8 cellular contexts compared by ENCODE assay signal in the genomic region with DNA sequence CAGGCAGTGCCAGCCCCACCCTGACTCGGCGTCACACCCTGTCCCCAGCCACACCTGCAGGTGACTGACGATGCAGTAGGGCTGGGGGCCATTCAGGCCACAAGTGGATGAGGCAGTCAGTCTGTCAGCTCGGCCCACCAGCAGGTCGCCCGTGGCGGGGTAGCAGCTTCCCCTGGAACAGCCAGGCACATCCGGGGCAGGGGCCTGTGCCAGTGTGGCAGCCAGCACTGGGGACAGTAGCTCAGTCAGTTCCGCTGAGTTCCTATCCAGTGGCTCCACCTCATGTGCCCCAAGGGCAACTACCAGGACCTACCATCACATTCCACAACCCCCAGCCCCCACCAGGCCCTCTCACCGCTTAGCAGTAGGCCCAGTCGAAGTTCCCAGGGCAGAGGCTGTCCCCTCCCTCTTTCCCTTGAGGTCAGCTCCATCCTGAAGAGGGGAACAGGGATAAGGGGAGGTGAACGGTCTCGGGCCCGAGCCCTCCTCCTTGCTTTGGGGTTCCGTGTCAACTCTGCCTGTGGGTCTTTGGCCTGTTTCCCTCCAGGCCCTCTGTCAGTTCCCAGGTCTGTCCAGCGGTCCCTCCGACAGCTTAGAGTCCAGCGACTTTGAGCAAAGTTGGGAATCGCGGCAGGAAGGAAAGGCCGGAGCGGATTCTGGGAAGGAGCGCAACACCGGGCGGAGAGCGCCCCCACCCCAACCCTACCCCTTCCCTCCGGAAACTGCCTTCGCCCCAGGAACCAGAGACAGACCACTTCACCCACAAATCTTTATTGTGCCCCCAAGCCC. TPM values are rescaled to one million over a fixed set of nuclear protein-coding genes. Genes with fewer than 3 reads are reported as not detected.
DNase-seq lines count a peak whose midpoint lies in the region; ATAC-seq and TF ChIP-seq lines count a peak whose summit lies in the region.

Gene LAMB2, minus strand, starts transcription at position 614 of the 789 bp plus-strand sequence. Its CDS starts 183 bp downstream, at position 431.

- H3K27me3 Mint-ChIP-seq in osteocyte (ENCODE audit: unreplicated experiment): no peaks in the 10 kb centered on the region

- no peaks in the 10 kb centered on the region for H3K9me3 Mint-ChIP-seq in osteocyte (ENCODE audit: unreplicated experiment)

- H3K4me1 Mint-ChIP-seq in osteocyte (ENCODE audit: unreplicated experiment): peaks cover 13% of the 10 kb centered on the region

- TF ChIP-seq CTCF in AG09319 (IDR thresholded peaks at IDR 0.05; ENCODE audit: low read depth, low read length) (peak; percentile 32), osteocyte (IDR thresholded peaks at IDR 0.05) (no peak)

- peak; percentile 86 for ATAC-seq in left ventricle myocardium superior
- no peak for ATAC-seq in stimulated activated naive CD8-positive, alpha-beta T cell treated with anti-CD3 and anti-CD28 coated beads, Interleukin-15, Interleukin-2, amounts not matched to agents 100 U/mL and 50 U/mL, for 24 hours

- peak within 1 kb of the TSS; percentile 89 for H3K4me3 Mint-ChIP-seq in osteocyte (ENCODE audit: unreplicated experiment)

- intact Hi-C loops in left ventricle myocardium superior (cut with micrococcal nuclease): no loop called here

- peak; percentile 57 for DNase-seq in AG09319 (ENCODE audit: extremely low read depth, low read depth)
- peak; percentile 90 for DNase-seq in HuH-7.5 (ENCODE audit: low spot score)
- DNase-seq in anterior cingulate cortex (lab: John Stamatoyannopoulos, UW): peak in 54 of 58 donors; percentile 8 to 73 (median 40)
- DNase-seq in left ventricle myocardium superior: peak; percentile 86
- DNase-seq in osteocyte (ENCODE audit: extremely low spot score, unreplicated experiment): peak; percentile 90
- DNase-seq in stimulated activated naive CD8-positive, alpha-beta T cell treated with anti-CD3 and anti-CD28 coated beads, Interleukin-15, Interleukin-2, amounts not matched to agents 100 U/mL and 50 U/mL, for 24 hours: no peak
- no peak for DNase-seq in activated CD8-positive, alpha-beta memory T cell treated with anti-CD3 and anti-CD28 coated beads, Interleukin-2, amount 50 U/mL, for 4 hours
- DNase-seq in erythroblast (lab: John Stamatoyannopoulos, UW): no peak

- peak within 1 kb of the TSS; percentile 92 for H3K27ac Mint-ChIP-seq in osteocyte (ENCODE audit: unreplicated experiment)

- no peak for TF ChIP-seq POLR2A in erythroblast (IDR thresholded peaks at IDR 0.05; ENCODE audit: low read length)

- peaks cover 10% of the 10 kb centered on the region for H3K36me3 Mint-ChIP-seq in osteocyte (ENCODE audit: unreplicated experiment)

RNA-seq across cellular contexts. Expression of gene LAMB2, which starts in this region (rescaled TPM):
- total RNA-seq in left ventricle myocardium superior (798 TPM), osteocyte (721 and 811 TPM in 2 replicates)

Comparison
In these comparisons a context has a peak if more than half of its experiments do, and no peak if none do; other contexts are left out.
1. DNase-seq: peak in AG09319 (single experiment), HuH-7.5 (single experiment), anterior cingulate cortex (54 of 58), left ventricle myocardium superior (single experiment) and osteocyte (single experiment); none in stimulated activated naive CD8-positive, alpha-beta T cell treated with anti-CD3 and anti-CD28 coated beads, Interleukin-15, Interleukin-2, amounts not matched to agents 100 U/mL and 50 U/mL, for 24 hours (single experiment), activated CD8-positive, alpha-beta memory T cell treated with anti-CD3 and anti-CD28 coated beads, Interleukin-2, amount 50 U/mL, for 4 hours (single experiment) and erythroblast (0 of 2).